Comparison of ENCODE assay signal across 1 cellular context in genomic region chr16:8110572-8111514, GRCh38.
A peak's percentile ranks its signal among the peaks of the same experiment; 100 is the strongest.
TF ChIP-seq lines count a peak whose summit lies in the region.

No MANE protein-coding gene starts in this region.

TF ChIP-seq in K562, 482 proteins besides CTCF, POLR2A, EP300 and RAD21 (continued from another document and continues in another):
- TF ChIP-seq ZBTB34 (CRISPR knock-in tag; IDR thresholded peaks at IDR 0.05) (no peak), CREM (IDR thresholded peaks at IDR 0.05; ENCODE audit: low read depth) (peak; percentile 41; the same call in 1 of the 2 replicates), SRF (CRISPR knock-in tag; IDR thresholded peaks at IDR 0.05) (no peak), PML (IDR thresholded peaks at IDR 0.05; ENCODE audit: low read length) (no peak), ZKSCAN8 (CRISPR knock-in tag; IDR thresholded peaks at IDR 0.05) (peak; percentile 72; the same call in 1 of the 2 replicates), POLR3G (IDR thresholded peaks at IDR 0.05; ENCODE audit: extremely low read depth, insufficient read length, insufficient replicate concordance) (no peak), CBX5 (IDR thresholded peaks at IDR 0.05; ENCODE audit: borderline replicate concordance, low read depth) (no peak), NBN (IDR thresholded peaks at IDR 0.05; ENCODE audit: low read depth) (peak; percentile 84; the same call in 1 of the 2 replicates), ZNF57 (CRISPR knock-in tag; IDR thresholded peaks at IDR 0.05) (no peak), RUNX1 (IDR thresholded peaks at IDR 0.05; ENCODE audit: low read depth) (no peak), HDAC6 (IDR thresholded peaks at IDR 0.05; ENCODE audit: low read depth, low read length) (no peak), ZC3H11A (IDR thresholded peaks at IDR 0.05; ENCODE audit: low read depth, low read length) (no peak), COPS2 (conservative IDR thresholded peaks at IDR 0.05) (no peak), SLC30A9 (CRISPR knock-in tag; IDR thresholded peaks at IDR 0.05) (no peak), TBP (optimal IDR thresholded peaks at IDR 0.05; ENCODE audit: low read depth, low read length) (peak; percentile 69), LEF1 (IDR thresholded peaks at IDR 0.05) (0 out of 2 replicates have a peak, but pooled peaks have one; percentile 46), TAF15 (IDR thresholded peaks at IDR 0.05; ENCODE audit: low read depth, low read length) (no peak), TEAD1 (CRISPR knock-in tag; IDR thresholded peaks at IDR 0.05) (no peak), ATF7 (IDR thresholded peaks at IDR 0.05) (peak; percentile 50), PURB (CRISPR knock-in tag; IDR thresholded peaks at IDR 0.05; ENCODE audit: low read depth) (no peak), ZNF445 (CRISPR knock-in tag; IDR thresholded peaks at IDR 0.05; ENCODE audit: low read depth) (no peak), KLF13 (tag; IDR thresholded peaks at IDR 0.05; ENCODE audit: borderline replicate concordance, low read depth) (no peak), MBD1 (CRISPR knock-in tag; IDR thresholded peaks at IDR 0.05) (no peak), SREBF1 (IDR thresholded peaks at IDR 0.05; ENCODE audit: borderline replicate concordance, low read depth, low read length) (no peak), HNRNPUL1 (IDR thresholded peaks at IDR 0.05; ENCODE audit: low read length) (no peak), PTBP1 (IDR thresholded peaks at IDR 0.05; ENCODE audit: low read depth, low read length) (no peak), PHF20 (IDR thresholded peaks at IDR 0.05; ENCODE audit: partially characterized antibody) (no peak), CXXC5 (CRISPR knock-in tag; IDR thresholded peaks at IDR 0.05) (0 out of 2 replicates have a peak, but pooled peaks have one; percentile 13), GATAD2B (IDR thresholded peaks at IDR 0.05; ENCODE audit: borderline replicate concordance) (no peak), HES1 (IDR thresholded peaks at IDR 0.05; ENCODE audit: low read depth) (no peak), HNRNPL (IDR thresholded peaks at IDR 0.05; ENCODE audit: low read depth, low read length) (no peak), GABPB1 (CRISPR knock-in tag; IDR thresholded peaks at IDR 0.05) (peak; percentile 33; the same call in 1 of the 2 replicates), E2F8 (IDR thresholded peaks at IDR 0.05; ENCODE audit: low read depth, partially characterized antibody) (no peak), MAX (CRISPR knock-in tag; IDR thresholded peaks at IDR 0.05) (peak; percentile 84), ZNF263 (CRISPR knock-in tag; IDR thresholded peaks at IDR 0.05; ENCODE audit: borderline replicate concordance) (no peak), MXI1 (IDR thresholded peaks at IDR 0.05; ENCODE audit: low read depth, low read length) (no peak), ETV6 (IDR thresholded peaks at IDR 0.05; ENCODE audit: borderline replicate concordance in 1 of 2, low read depth in 2 of 2, low read length in 1 of 2) (no peak), ETV6 (CRISPR knock-in tag; IDR thresholded peaks at IDR 0.05; ENCODE audit: borderline replicate concordance) (no peak), DMBX1 (CRISPR knock-in tag; IDR thresholded peaks at IDR 0.05; ENCODE audit: borderline replicate concordance) (0 out of 2 replicates have a peak, but pooled peaks have one; percentile 18), SMAD2 (IDR thresholded peaks at IDR 0.05; ENCODE audit: low read depth, low read length) (no peak), ZNF23 (CRISPR knock-in tag; IDR thresholded peaks at IDR 0.05) (no peak)
- TF ChIP-seq, protein P1, sequence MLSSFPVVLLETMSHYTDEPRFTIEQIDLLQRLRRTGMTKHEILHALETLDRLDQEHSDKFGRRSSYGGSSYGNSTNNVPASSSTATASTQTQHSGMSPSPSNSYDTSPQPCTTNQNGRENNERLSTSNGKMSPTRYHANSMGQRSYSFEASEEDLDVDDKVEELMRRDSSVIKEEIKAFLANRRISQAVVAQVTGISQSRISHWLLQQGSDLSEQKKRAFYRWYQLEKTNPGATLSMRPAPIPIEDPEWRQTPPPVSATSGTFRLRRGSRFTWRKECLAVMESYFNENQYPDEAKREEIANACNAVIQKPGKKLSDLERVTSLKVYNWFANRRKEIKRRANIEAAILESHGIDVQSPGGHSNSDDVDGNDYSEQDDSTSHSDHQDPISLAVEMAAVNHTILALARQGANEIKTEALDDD (IDR thresholded peaks at IDR 0.05) = peak; percentile 46; the same call in 1 of the 2 replicates
- TF ChIP-seq, protein P2, sequence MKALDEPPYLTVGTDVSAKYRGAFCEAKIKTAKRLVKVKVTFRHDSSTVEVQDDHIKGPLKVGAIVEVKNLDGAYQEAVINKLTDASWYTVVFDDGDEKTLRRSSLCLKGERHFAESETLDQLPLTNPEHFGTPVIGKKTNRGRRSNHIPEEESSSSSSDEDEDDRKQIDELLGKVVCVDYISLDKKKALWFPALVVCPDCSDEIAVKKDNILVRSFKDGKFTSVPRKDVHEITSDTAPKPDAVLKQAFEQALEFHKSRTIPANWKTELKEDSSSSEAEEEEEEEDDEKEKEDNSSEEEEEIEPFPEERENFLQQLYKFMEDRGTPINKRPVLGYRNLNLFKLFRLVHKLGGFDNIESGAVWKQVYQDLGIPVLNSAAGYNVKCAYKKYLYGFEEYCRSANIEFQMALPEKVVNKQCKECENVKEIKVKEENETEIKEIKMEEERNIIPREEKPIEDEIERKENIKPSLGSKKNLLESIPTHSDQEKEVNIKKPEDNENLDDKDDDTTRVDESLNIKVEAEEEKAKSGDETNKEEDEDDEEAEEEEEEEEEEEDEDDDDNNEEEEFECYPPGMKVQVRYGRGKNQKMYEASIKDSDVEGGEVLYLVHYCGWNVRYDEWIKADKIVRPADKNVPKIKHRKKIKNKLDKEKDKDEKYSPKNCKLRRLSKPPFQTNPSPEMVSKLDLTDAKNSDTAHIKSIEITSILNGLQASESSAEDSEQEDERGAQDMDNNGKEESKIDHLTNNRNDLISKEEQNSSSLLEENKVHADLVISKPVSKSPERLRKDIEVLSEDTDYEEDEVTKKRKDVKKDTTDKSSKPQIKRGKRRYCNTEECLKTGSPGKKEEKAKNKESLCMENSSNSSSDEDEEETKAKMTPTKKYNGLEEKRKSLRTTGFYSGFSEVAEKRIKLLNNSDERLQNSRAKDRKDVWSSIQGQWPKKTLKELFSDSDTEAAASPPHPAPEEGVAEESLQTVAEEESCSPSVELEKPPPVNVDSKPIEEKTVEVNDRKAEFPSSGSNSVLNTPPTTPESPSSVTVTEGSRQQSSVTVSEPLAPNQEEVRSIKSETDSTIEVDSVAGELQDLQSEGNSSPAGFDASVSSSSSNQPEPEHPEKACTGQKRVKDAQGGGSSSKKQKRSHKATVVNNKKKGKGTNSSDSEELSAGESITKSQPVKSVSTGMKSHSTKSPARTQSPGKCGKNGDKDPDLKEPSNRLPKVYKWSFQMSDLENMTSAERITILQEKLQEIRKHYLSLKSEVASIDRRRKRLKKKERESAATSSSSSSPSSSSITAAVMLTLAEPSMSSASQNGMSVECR (CRISPR knock-in tag; IDR thresholded peaks at IDR 0.05) = no peak
- TF ChIP-seq, protein P3, sequence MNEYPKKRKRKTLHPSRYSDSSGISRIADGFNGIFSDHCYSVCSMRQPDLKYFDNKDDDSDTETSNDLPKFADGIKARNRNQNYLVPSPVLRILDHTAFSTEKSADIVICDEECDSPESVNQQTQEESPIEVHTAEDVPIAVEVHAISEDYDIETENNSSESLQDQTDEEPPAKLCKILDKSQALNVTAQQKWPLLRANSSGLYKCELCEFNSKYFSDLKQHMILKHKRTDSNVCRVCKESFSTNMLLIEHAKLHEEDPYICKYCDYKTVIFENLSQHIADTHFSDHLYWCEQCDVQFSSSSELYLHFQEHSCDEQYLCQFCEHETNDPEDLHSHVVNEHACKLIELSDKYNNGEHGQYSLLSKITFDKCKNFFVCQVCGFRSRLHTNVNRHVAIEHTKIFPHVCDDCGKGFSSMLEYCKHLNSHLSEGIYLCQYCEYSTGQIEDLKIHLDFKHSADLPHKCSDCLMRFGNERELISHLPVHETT (CRISPR knock-in tag; conservative IDR thresholded peaks at IDR 0.05 in 1 of 2, IDR thresholded peaks at IDR 0.05 in 1 of 2) = no peak
- TF ChIP-seq, protein P4, sequence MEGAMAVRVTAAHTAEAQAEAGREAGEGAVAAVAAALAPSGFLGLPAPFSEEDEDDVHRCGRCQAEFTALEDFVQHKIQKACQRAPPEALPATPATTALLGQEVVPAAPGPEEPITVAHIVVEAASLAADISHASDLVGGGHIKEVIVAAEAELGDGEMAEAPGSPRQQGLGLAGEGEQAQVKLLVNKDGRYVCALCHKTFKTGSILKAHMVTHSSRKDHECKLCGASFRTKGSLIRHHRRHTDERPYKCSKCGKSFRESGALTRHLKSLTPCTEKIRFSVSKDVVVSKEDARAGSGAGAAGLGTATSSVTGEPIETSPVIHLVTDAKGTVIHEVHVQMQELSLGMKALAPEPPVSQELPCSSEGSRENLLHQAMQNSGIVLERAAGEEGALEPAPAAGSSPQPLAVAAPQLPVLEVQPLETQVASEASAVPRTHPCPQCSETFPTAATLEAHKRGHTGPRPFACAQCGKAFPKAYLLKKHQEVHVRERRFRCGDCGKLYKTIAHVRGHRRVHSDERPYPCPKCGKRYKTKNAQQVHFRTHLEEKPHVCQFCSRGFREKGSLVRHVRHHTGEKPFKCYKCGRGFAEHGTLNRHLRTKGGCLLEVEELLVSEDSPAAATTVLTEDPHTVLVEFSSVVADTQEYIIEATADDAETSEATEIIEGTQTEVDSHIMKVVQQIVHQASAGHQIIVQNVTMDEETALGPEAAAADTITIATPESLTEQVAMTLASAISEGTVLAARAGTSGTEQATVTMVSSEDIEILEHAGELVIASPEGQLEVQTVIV (CRISPR knock-in tag; IDR thresholded peaks at IDR 0.05; ENCODE audit: borderline replicate concordance) = no peak
- TF ChIP-seq, protein P5, sequence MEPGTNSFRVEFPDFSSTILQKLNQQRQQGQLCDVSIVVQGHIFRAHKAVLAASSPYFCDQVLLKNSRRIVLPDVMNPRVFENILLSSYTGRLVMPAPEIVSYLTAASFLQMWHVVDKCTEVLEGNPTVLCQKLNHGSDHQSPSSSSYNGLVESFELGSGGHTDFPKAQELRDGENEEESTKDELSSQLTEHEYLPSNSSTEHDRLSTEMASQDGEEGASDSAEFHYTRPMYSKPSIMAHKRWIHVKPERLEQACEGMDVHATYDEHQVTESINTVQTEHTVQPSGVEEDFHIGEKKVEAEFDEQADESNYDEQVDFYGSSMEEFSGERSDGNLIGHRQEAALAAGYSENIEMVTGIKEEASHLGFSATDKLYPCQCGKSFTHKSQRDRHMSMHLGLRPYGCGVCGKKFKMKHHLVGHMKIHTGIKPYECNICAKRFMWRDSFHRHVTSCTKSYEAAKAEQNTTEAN (CRISPR knock-in tag; IDR thresholded peaks at IDR 0.05) = no peak
- TF ChIP-seq, protein P6, sequence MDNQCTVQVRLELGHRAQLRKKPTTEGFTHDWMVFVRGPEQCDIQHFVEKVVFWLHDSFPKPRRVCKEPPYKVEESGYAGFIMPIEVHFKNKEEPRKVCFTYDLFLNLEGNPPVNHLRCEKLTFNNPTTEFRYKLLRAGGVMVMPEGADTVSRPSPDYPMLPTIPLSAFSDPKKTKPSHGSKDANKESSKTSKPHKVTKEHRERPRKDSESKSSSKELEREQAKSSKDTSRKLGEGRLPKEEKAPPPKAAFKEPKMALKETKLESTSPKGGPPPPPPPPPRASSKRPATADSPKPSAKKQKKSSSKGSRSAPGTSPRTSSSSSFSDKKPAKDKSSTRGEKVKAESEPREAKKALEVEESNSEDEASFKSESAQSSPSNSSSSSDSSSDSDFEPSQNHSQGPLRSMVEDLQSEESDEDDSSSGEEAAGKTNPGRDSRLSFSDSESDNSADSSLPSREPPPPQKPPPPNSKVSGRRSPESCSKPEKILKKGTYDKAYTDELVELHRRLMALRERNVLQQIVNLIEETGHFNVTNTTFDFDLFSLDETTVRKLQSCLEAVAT (IDR thresholded peaks at IDR 0.05) = peak; percentile 19 to 86; a peak in 3 of 4 replicates
